1 cellular context compared by ENCODE assay signal in genomic region chr1:54969879-54970278, GRCh38.
TF ChIP-seq lines count a peak whose summit lies in the region.

No MANE protein-coding gene starts in this region.

TF ChIP-seq in H1, 55 proteins besides CTCF, POLR2A, EP300 and RAD21:
- TF ChIP-seq KDM4A (IDR thresholded peaks at IDR 0.05; ENCODE audit: low read depth, low read length, severe bottlenecking) (no peak), CHD1 (IDR thresholded peaks at IDR 0.05; ENCODE audit: low read depth, low read length) (no peak), GABPA (IDR thresholded peaks at IDR 0.05; ENCODE audit: borderline replicate concordance, insufficient read depth, low read length) (no peak), RXRA (IDR thresholded peaks at IDR 0.05; ENCODE audit: insufficient read depth, low read depth, low read length) (no peak), SIX5 (IDR thresholded peaks at IDR 0.05; ENCODE audit: low read depth, low read length) (no peak), EGR1 (IDR thresholded peaks at IDR 0.05; ENCODE audit: borderline replicate concordance, low read depth, low read length) (no peak), CHD2 (IDR thresholded peaks at IDR 0.05; ENCODE audit: low read length) (no peak), JUND (IDR thresholded peaks at IDR 0.05; ENCODE audit: low read length) (no peak), TBP (IDR thresholded peaks at IDR 0.05; ENCODE audit: low read depth, low read length) (no peak), SP1 (IDR thresholded peaks at IDR 0.05; ENCODE audit: low read depth, low read length) (no peak), HDAC6 (IDR thresholded peaks at IDR 0.05; ENCODE audit: low read depth, low read length) (no peak), KDM5A (IDR thresholded peaks at IDR 0.05; ENCODE audit: low read length) (no peak), RNF2 (IDR thresholded peaks at IDR 0.05; ENCODE audit: borderline replicate concordance, low read depth, low read length, missing control alignments, poor library complexity, severe bottlenecking) (no peak), PHF8 (conservative IDR thresholded peaks at IDR 0.05; ENCODE audit: low read depth, low read length) (no peak), CBX8 (IDR thresholded peaks at IDR 0.05; ENCODE audit: borderline replicate concordance, low read depth, low read length) (no peak)
